Comparison of ENCODE assay signal across 1 cellular context in genomic region chr1:246004281-246004680, GRCh38.
TF ChIP-seq lines count a peak whose summit lies in the region.

No MANE protein-coding gene starts in this region.

TF ChIP-seq in SK-N-SH, 30 proteins besides CTCF, POLR2A, EP300 and RAD21:
- TF ChIP-seq REST (IDR thresholded peaks at IDR 0.05; ENCODE audit: low read depth, low read length), result no peak
- no peak for TF ChIP-seq RFX5 (IDR thresholded peaks at IDR 0.05; ENCODE audit: low read length)
- no peak for TF ChIP-seq RXRA (IDR thresholded peaks at IDR 0.05; ENCODE audit: borderline replicate concordance, low read depth)
- TF ChIP-seq MAX (IDR thresholded peaks at IDR 0.05; ENCODE audit: low read depth), result no peak
- TF ChIP-seq ZBTB33 (IDR thresholded peaks at IDR 0.05; ENCODE audit: borderline replicate concordance, low read depth), result no peak
- TF ChIP-seq FOXM1 (IDR thresholded peaks at IDR 0.05; ENCODE audit: low read depth), result no peak
- no peak for TF ChIP-seq GABPA (IDR thresholded peaks at IDR 0.05; ENCODE audit: low read depth)
- no peak for TF ChIP-seq MEF2A (IDR thresholded peaks at IDR 0.05; ENCODE audit: borderline replicate concordance, low read depth)
- no peak for TF ChIP-seq SIN3A (IDR thresholded peaks at IDR 0.05; ENCODE audit: borderline replicate concordance, low read depth, low read length)
- no peak for TF ChIP-seq SMC3 (IDR thresholded peaks at IDR 0.05; ENCODE audit: low read depth, low read length)
